Comparison of ENCODE assay signal across 17 cellular contexts in the genomic region with DNA sequence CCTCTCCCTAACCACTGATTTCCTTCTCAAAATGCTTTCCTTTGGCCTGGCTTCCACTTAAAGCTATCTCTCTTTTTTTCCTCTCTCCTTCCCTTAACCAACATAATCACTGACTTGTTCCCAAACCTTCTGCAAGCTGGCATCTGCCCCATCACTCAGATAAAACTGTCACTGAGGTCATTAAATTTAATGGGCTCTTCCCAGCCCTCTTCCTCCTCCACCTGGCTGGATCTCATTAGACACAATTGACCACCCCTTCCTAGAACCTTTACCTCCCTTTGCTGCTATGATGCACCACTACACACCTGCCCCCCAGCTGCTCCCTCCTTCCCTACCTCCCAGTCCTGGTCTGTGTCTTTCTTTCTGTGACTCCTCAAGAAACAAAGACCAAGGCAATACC. TPM values are rescaled to one million over a fixed set of nuclear protein-coding genes. Genes with fewer than 3 reads are reported as not detected.
DNase-seq lines count a peak whose midpoint lies in the region; ATAC-seq and TF ChIP-seq lines count a peak whose summit lies in the region.
"Had no signal": no experiment of that assay in that cellular context is flagged by ENCODE, and none has a peak within 500 bp of the region (broad histone marks: within the 10 kb centered on the region; RNA-seq: fewer than 3 reads in every experiment).

No MANE protein-coding gene starts in this region.

- DNase-seq in NCI-H2227 (lab: John Stamatoyannopoulos, UW; ENCODE audit: unreplicated experiment), result peak; percentile 31
- DNase-seq in NCI-H2227 treated with DMSO at 0.1 percent for 48 hours (lab: John Stamatoyannopoulos, UW), result no peak
- DNase-seq in DMS153 (lab: John Stamatoyannopoulos, UW), result peak; percentile 76
- DNase-seq in NCI-H1105 (lab: John Stamatoyannopoulos, UW), result peak; percentile 12
- DNase-seq in glutamatergic neuron, result no peak
- DNase-seq in breast epithelium (ENCODE audit: low spot score in 2 of 2), result no peak
- DNase-seq: CD8-positive, alpha-beta memory T cell; DMS 273 treated with DMSO at 0.1 percent for 48 hours; DMS79 treated with DMSO at 0.1 percent for 48 hours; EL; H7 had no signal

- H3K4me1 ChIP-seq in breast epithelium, result no peaks in the 10 kb centered on the region

- H3K36me3 ChIP-seq in breast epithelium, result no peaks in the 10 kb centered on the region

- no peak overlapping the region for H3K27ac ChIP-seq in breast epithelium

- peaks cover under 1% of the 10 kb centered on the region for H3K4me1 Mint-ChIP-seq in glutamatergic neuron (ENCODE audit: low read depth, unreplicated experiment)
- H3K4me1 Mint-ChIP-seq: B cell; CD14-positive monocyte; CD8-positive, alpha-beta memory T cell; IgD-negative memory B cell had no signal

- TF ChIP-seq POLR2A in breast epithelium (IDR thresholded peaks at IDR 0.05), result no peak

- H3K9me3 ChIP-seq in breast epithelium, result no peaks in the 10 kb centered on the region

- H3K27me3 ChIP-seq in breast epithelium, result peaks cover 0 to 5% of the 10 kb centered on the region in 2 donors

- H3K27me3 Mint-ChIP-seq in glutamatergic neuron (ENCODE audit: unreplicated experiment), result peaks cover 4% of the 10 kb centered on the region

- ATAC-seq in HG03457 (IDR thresholded peaks at IDR 0.05; ENCODE audit: unreplicated experiment), result no peak
- ATAC-seq: GM23338 had no signal

- no peak for TF ChIP-seq CTCF in glutamatergic neuron (IDR thresholded peaks at IDR 0.05; ENCODE audit: partially characterized antibody, unreplicated experiment)
- no peak for TF ChIP-seq CTCF in breast epithelium (IDR thresholded peaks at IDR 0.05)

- no peaks in the 10 kb centered on the region for H3K36me3 Mint-ChIP-seq in glutamatergic neuron (ENCODE audit: unreplicated experiment)
- H3K36me3 Mint-ChIP-seq: CD14-positive monocyte; CD8-positive, alpha-beta memory T cell; IgD-negative memory B cell had no signal

- peak overlapping the region; percentile 14 for H3K27ac Mint-ChIP-seq in glutamatergic neuron (ENCODE audit: unreplicated experiment)
- H3K27ac Mint-ChIP-seq: B cell; CD14-positive monocyte; CD8-positive, alpha-beta memory T cell; GM23338; IgD-negative memory B cell had no signal

- H3K9me3 Mint-ChIP-seq in glutamatergic neuron (ENCODE audit: unreplicated experiment), result no peaks in the 10 kb centered on the region
- H3K9me3 Mint-ChIP-seq: CD8-positive, alpha-beta memory T cell; GM23338 had no signal

- no peak overlapping the region for H3K4me3 ChIP-seq in breast epithelium
- H3K4me3 ChIP-seq: GM23338 had no signal

- intact Hi-C loops in breast epithelium (cut with DNase I; ENCODE audit: low total_unique reads), result no loop called here

- no peak overlapping the region for H3K4me3 Mint-ChIP-seq in glutamatergic neuron (ENCODE audit: unreplicated experiment)
- H3K4me3 Mint-ChIP-seq: B cell; CD14-positive monocyte; CD8-positive, alpha-beta memory T cell; GM23338; IgD-negative memory B cell had no signal

RNA-seq across cellular contexts. Expression of a gene that starts 44.0 kb away (rescaled TPM):
- total RNA-seq in glutamatergic neuron (ENCODE audit: unreplicated experiment) (not detected), breast epithelium (1 to 10 TPM in 1 of 3 donors, under 1 TPM in 1, not detected in 1; 0.73 to 1.3 TPM)
- total RNA-seq: B cell; CD8-positive, alpha-beta memory T cell; HT1080 had no signal

RNA-seq across cellular contexts. Expression of a gene that starts 48.7 kb away (rescaled TPM):
- total RNA-seq in glutamatergic neuron (ENCODE audit: unreplicated experiment), result not detected
- under 1 TPM in 1 of 3 donors, not detected in 2; 0.15 TPM for total RNA-seq in breast epithelium
- total RNA-seq: B cell; CD8-positive, alpha-beta memory T cell; H7; HT1080 had no signal

Comparison
In these comparisons a context has a peak if more than half of its experiments do, and no peak if none do; other contexts are left out.
1. DNase-seq: peak in NCI-H2227 (single experiment), DMS153 (single experiment) and NCI-H1105 (single experiment); none in NCI-H2227 treated with DMSO at 0.1 percent for 48 hours (single experiment), glutamatergic neuron (single experiment) and breast epithelium (0 of 2).